1 cellular context compared by ENCODE assay signal in genomic region chr20:37095609-37096414, GRCh38.
TF ChIP-seq lines count a peak whose summit lies in the region.

Gene RBL1, minus strand, starts transcription at chr20:37095997. Its CDS starts 69 bp downstream, at chr20:37095928.

TF ChIP-seq in K562, 482 proteins besides CTCF, POLR2A, EP300 and RAD21 (continued from another document and continues in another):
- TF ChIP-seq MLLT1 (IDR thresholded peaks at IDR 0.05) (peak in 1 of 2 experiments; percentile 38; a peak in 1 of 4 replicates), ZNF232 (CRISPR knock-in tag; IDR thresholded peaks at IDR 0.05) (peak; percentile 65; the same call in 1 of the 2 replicates), KLF6 (CRISPR knock-in tag; IDR thresholded peaks at IDR 0.05; ENCODE audit: borderline replicate concordance) (no peak), ZNF511 (CRISPR knock-in tag; IDR thresholded peaks at IDR 0.05) (no peak), ZNF143 (CRISPR knock-in tag; IDR thresholded peaks at IDR 0.05) (peak; percentile 98), GTF2A2 (tag; IDR thresholded peaks at IDR 0.05) (peak; percentile 81), NFE2L1 (tag; IDR thresholded peaks at IDR 0.05; ENCODE audit: borderline replicate concordance, low read depth) (no peak), ZNF436 (CRISPR knock-in tag; IDR thresholded peaks at IDR 0.05) (no peak), ZNF589 (CRISPR knock-in tag; IDR thresholded peaks at IDR 0.05; ENCODE audit: low read depth) (peak; percentile 87), USF1 (CRISPR knock-in tag; IDR thresholded peaks at IDR 0.05) (no peak), EZH2 (IDR thresholded peaks at IDR 0.05; ENCODE audit: borderline replicate concordance, low read depth, low read length) (no peak), BRD4 (IDR thresholded peaks at IDR 0.05) (peak; percentile 92), FUS (optimal IDR thresholded peaks at IDR 0.05; ENCODE audit: low read depth, low read length) (no peak), YY1 (IDR thresholded peaks at IDR 0.05; ENCODE audit: borderline replicate concordance in 1 of 3, control insufficient read depth in 1 of 3, extremely low read depth in 1 of 3, insufficient read depth in 3 of 3, insufficient read length in 1 of 3, insufficient replicate concordance in 2 of 3, low read depth in 1 of 3, low read length in 2 of 3) (peak in 2 of 3 experiments; percentile 45 to 53), MEIS2 (IDR thresholded peaks at IDR 0.05; ENCODE audit: partially characterized antibody) (peak; percentile 57), BACH1 (tag; IDR thresholded peaks at IDR 0.05) (no peak), CBX8 (IDR thresholded peaks at IDR 0.05; ENCODE audit: borderline replicate concordance, extremely low read depth, low read depth, low read length, poor library complexity, severe bottlenecking) (no peak), ZNF316 (IDR thresholded peaks at IDR 0.05) (no peak), ZNF253 (CRISPR knock-in tag; conservative IDR thresholded peaks at IDR 0.05) (no peak), RFX7 (CRISPR knock-in tag; IDR thresholded peaks at IDR 0.05) (no peak), FOSL1 (tag; conservative IDR thresholded peaks at IDR 0.05) (peak; percentile 70), NCOA2 (IDR thresholded peaks at IDR 0.05; ENCODE audit: partially characterized antibody in 2 of 2) (no peak), ZNF830 (CRISPR knock-in tag; IDR thresholded peaks at IDR 0.05) (peak; percentile 81; the same call in 1 of the 2 replicates), MCM3 (IDR thresholded peaks at IDR 0.05) (no peak), PCBP1 (IDR thresholded peaks at IDR 0.05; ENCODE audit: low read depth, low read length, poor library complexity, severe bottlenecking) (peak; percentile 99), ZNF668 (CRISPR knock-in tag; IDR thresholded peaks at IDR 0.05) (no peak), RB1 (IDR thresholded peaks at IDR 0.05; ENCODE audit: low read depth) (peak; percentile 100), MCM2 (IDR thresholded peaks at IDR 0.05; ENCODE audit: low read depth) (no peak), SAP30 (IDR thresholded peaks at IDR 0.05; ENCODE audit: borderline replicate concordance, insufficient read depth, low read depth, low read length, poor library complexity, severe bottlenecking) (peak; percentile 48), FOS (IDR thresholded peaks at IDR 0.05; ENCODE audit: extremely low read depth, insufficient read length) (no peak), RBM25 (IDR thresholded peaks at IDR 0.05; ENCODE audit: low read depth, low read length, severe bottlenecking) (no peak)
- TF ChIP-seq, protein P1, sequence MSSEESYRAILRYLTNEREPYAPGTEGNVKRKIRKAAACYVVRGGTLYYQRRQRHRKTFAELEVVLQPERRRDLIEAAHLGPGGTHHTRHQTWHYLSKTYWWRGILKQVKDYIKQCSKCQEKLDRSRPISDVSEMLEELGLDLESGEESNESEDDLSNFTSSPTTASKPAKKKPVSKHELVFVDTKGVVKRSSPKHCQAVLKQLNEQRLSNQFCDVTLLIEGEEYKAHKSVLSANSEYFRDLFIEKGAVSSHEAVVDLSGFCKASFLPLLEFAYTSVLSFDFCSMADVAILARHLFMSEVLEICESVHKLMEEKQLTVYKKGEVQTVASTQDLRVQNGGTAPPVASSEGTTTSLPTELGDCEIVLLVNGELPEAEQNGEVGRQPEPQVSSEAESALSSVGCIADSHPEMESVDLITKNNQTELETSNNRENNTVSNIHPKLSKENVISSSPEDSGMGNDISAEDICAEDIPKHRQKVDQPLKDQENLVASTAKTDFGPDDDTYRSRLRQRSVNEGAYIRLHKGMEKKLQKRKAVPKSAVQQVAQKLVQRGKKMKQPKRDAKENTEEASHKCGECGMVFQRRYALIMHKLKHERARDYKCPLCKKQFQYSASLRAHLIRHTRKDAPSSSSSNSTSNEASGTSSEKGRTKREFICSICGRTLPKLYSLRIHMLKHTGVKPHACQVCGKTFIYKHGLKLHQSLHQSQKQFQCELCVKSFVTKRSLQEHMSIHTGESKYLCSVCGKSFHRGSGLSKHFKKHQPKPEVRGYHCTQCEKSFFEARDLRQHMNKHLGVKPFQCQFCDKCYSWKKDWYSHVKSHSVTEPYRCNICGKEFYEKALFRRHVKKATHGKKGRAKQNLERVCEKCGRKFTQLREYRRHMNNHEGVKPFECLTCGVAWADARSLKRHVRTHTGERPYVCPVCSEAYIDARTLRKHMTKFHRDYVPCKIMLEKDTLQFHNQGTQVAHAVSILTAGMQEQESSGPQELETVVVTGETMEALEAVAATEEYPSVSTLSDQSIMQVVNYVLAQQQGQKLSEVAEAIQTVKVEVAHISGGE (CRISPR knock-in tag; IDR thresholded peaks at IDR 0.05), result peak in 1 of 3 experiments; percentile 54; a peak in 2 of 6 replicates
- TF ChIP-seq, protein P2, sequence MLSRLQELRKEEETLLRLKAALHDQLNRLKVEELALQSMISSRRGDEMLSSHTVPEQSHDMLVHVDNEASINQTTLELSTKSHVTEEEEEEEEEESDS (CRISPR knock-in tag; IDR thresholded peaks at IDR 0.05), result no peak
- TF ChIP-seq, protein P3, sequence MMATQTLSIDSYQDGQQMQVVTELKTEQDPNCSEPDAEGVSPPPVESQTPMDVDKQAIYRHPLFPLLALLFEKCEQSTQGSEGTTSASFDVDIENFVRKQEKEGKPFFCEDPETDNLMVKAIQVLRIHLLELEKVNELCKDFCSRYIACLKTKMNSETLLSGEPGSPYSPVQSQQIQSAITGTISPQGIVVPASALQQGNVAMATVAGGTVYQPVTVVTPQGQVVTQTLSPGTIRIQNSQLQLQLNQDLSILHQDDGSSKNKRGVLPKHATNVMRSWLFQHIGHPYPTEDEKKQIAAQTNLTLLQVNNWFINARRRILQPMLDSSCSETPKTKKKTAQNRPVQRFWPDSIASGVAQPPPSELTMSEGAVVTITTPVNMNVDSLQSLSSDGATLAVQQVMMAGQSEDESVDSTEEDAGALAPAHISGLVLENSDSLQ (IDR thresholded peaks at IDR 0.05), result peak; percentile 56
- TF ChIP-seq, protein P4, sequence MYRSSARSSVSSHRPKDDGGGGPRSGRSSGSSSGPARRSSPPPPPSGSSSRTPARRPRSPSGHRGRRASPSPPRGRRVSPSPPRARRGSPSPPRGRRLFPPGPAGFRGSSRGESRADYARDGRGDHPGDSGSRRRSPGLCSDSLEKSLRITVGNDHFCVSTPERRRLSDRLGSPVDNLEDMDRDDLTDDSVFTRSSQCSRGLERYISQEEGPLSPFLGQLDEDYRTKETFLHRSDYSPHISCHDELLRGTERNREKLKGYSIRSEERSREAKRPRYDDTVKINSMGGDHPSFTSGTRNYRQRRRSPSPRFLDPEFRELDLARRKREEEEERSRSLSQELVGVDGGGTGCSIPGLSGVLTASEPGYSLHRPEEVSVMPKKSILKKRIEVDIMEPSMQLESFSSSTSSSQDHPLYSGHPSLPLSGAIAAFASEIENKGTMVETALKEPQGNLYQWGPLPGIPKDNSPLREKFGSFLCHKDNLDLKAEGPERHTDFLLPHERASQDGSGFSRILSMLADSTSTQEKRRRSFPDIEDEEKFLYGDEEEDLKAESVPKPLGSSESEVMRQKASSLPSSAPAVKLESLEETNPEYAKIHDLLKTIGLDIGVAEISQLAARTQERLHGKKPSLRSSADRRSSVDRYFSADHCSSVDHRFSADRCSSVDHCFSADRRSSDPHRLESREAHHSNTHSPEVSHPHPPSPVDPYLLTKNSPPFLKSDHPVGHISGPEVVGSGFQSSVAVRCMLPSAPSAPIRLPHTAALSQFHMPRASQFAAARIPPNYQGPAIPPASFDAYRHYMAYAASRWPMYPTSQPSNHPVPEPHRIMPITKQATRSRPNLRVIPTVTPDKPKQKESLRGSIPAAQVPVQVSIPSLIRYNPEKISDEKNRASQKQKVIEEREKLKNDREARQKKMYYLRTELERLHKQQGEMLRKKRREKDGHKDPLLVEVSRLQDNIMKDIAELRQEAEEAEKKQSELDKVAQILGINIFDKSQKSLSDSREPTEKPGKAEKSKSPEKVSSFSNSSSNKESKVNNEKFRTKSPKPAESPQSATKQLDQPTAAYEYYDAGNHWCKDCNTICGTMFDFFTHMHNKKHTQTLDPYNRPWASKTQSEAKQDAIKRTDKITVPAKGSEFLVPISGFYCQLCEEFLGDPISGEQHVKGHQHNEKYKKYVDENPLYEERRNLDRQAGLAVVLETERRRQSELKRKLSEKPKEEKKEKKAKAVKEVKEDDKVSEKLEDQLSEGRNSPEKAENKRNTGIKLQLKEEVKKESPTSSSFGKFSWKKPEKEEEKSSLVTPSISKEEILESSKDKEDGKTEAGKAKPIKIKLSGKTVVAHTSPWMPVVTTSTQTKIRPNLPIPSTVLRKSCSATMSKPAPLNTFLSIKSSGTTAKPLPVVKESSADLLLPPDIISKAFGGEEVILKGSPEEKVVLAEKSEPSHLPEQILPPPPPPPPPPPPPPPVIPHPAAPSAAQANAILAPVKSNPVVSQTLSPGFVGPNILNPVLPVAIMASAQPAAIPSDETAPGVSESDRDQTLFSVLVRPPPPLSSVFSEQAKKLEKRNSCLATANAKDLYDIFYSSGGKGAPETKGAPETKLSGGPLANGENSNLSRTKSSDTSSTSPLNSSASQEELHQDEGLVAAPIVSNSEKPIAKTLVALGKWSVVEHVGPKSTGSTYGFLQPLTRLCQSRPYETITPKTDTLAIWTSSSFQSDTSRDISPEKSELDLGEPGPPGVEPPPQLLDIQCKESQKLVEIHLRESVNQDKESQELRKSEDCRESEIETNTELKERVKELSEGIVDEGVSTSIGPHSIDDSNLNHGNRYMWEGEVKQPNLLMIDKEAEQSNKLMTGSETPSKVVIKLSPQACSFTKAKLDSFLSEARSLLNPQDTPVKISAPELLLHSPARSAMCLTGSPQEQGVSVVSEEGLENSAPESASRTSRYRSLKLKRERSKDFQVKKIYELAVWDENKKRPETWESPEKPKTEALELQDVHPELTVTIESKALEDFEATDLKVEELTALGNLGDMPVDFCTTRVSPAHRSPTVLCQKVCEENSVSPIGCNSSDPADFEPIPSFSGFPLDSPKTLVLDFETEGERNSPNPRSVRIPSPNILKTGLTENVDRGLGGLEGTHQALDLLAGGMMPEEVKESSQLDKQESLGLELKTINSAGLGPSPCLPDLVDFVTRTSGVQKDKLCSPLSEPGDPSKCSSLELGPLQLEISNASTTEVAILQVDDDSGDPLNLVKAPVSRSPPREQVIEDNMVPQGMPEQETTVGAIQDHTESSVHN (IDR thresholded peaks at IDR 0.05; ENCODE audit: borderline replicate concordance in 1 of 2, low read depth in 1 of 2), result peak in 1 of 2 experiments; percentile 88; a peak in 2 of 4 replicates
- TF ChIP-seq, protein P5, sequence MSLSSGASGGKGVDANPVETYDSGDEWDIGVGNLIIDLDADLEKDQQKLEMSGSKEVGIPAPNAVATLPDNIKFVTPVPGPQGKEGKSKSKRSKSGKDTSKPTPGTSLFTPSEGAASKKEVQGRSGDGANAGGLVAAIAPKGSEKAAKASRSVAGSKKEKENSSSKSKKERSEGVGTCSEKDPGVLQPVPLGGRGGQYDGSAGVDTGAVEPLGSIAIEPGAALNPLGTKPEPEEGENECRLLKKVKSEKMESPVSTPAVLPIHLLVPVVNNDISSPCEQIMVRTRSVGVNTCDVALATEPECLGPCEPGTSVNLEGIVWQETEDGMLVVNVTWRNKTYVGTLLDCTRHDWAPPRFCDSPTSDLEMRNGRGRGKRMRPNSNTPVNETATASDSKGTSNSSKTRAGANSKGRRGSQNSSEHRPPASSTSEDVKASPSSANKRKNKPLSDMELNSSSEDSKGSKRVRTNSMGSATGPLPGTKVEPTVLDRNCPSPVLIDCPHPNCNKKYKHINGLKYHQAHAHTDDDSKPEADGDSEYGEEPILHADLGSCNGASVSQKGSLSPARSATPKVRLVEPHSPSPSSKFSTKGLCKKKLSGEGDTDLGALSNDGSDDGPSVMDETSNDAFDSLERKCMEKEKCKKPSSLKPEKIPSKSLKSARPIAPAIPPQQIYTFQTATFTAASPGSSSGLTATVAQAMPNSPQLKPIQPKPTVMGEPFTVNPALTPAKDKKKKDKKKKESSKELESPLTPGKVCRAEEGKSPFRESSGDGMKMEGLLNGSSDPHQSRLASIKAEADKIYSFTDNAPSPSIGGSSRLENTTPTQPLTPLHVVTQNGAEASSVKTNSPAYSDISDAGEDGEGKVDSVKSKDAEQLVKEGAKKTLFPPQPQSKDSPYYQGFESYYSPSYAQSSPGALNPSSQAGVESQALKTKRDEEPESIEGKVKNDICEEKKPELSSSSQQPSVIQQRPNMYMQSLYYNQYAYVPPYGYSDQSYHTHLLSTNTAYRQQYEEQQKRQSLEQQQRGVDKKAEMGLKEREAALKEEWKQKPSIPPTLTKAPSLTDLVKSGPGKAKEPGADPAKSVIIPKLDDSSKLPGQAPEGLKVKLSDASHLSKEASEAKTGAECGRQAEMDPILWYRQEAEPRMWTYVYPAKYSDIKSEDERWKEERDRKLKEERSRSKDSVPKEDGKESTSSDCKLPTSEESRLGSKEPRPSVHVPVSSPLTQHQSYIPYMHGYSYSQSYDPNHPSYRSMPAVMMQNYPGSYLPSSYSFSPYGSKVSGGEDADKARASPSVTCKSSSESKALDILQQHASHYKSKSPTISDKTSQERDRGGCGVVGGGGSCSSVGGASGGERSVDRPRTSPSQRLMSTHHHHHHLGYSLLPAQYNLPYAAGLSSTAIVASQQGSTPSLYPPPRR (CRISPR knock-in tag; IDR thresholded peaks at IDR 0.05; ENCODE audit: borderline replicate concordance), result no peak
